Comparison of ENCODE assay signal across 11 cellular contexts in genomic region chr22:18959741-18960140, GRCh38. TPM values are rescaled to one million over a fixed set of nuclear protein-coding genes. Genes with fewer than 3 reads are reported as not detected.
DNase-seq lines count a peak whose midpoint lies in the region; ATAC-seq, FAIRE-seq and TF ChIP-seq lines count a peak whose summit lies in the region.
"Not testable (repeated sequence)": the region's sequence is repeated elsewhere in the genome, so short reads cannot be mapped to it uniquely, and the experiment has no call there.
"Had no signal": no experiment of that assay in that cellular context is flagged by ENCODE, and none has a peak within 500 bp of the region (broad histone marks: within the 10 kb centered on the region; RNA-seq: fewer than 3 reads in every experiment).

No MANE protein-coding gene starts in this region.

- TF ChIP-seq EP300 in suprapubic skin (IDR thresholded peaks at IDR 0.05) = not testable (repeated sequence)

- H3K36me3 Mint-ChIP-seq in CD14-positive monocyte = not testable (repeated sequence)

- ATAC-seq in left lung, mucosa of descending colon: not testable (repeated sequence)

- not testable (repeated sequence) for H3K4me3 Mint-ChIP-seq in CD14-positive monocyte

- not testable (repeated sequence) for H3K27me3 ChIP-seq in bronchial epithelial cell (ENCODE audit: control insufficient read depth, insufficient read depth, low read length); suprapubic skin
- peaks cover 0 to 16% of the 10 kb centered on the region in 2 donors for H3K27me3 ChIP-seq in left lung

- H3K27ac ChIP-seq in left lung, suprapubic skin: not testable (repeated sequence)

- DNase-seq in CD14-positive monocyte (ENCODE audit: low spot score) (peak; percentile 26), cardiac septum (ENCODE audit: low spot score) (peak; percentile 19), left lung (peak; percentile 22 to 71), mucosa of descending colon (peak in 2 of 3 donors; percentile 8 to 29), posterior vena cava (ENCODE audit: low spot score) (peak; percentile 58), suprapubic skin (ENCODE audit: low spot score in 2 of 2) (peak; percentile 53 to 62)
- DNase-seq in activated CD4-positive, CD25-positive, alpha-beta regulatory T cell treated with anti-CD3 and anti-CD28 coated beads, Interleukin-2, amount 50 U/mL, for 72 hours = peak; percentile 15
- not testable (repeated sequence) for DNase-seq in bronchial epithelial cell (ENCODE audit: low read depth)

- H3K4me1 ChIP-seq in left lung; mucosa of descending colon (ENCODE audit: low read depth); suprapubic skin: not testable (repeated sequence)

- not testable (repeated sequence) for H3K9me3 ChIP-seq in left lung, mucosa of descending colon, suprapubic skin

- peak; percentile 75 for FAIRE-seq in bronchial epithelial cell (lab: Jason Lieb, UNC)

- not testable (repeated sequence) for H3K9me3 Mint-ChIP-seq in CD14-positive monocyte

- 75% methylated on average over 6 of the region's 12 CpGs for WGBS in suprapubic skin

- not testable (repeated sequence) for TF ChIP-seq CTCF in CD14-positive monocyte (IDR thresholded peaks at IDR 0.05); bronchial epithelial cell (IDR thresholded peaks at IDR 0.05; ENCODE audit: insufficient read depth, low read length, severe bottlenecking); left lung (IDR thresholded peaks at IDR 0.05); mucosa of descending colon (IDR thresholded peaks at IDR 0.05); suprapubic skin (IDR thresholded peaks at IDR 0.05)

- not testable (repeated sequence) for H3K4me1 Mint-ChIP-seq in CD14-positive monocyte

- not testable (repeated sequence) for H3K36me3 ChIP-seq in bronchial epithelial cell (ENCODE audit: control insufficient read depth, insufficient read depth, low read length); left lung; mucosa of descending colon (ENCODE audit: low read depth); suprapubic skin

- intact Hi-C loops in CD14-positive monocyte (cut with micrococcal nuclease) = loop anchor here in 1 of 2 donors (5.0 to 10.0 kb wide), 2 partner anchors 758 to 1315 kb away; no protein-coding TSS in a partner anchor
- intact Hi-C loops in cardiac septum (cut with DNase I); left lung (cut with DNase I); mucosa of descending colon (cut with DNase I, micrococcal nuclease); posterior vena cava (cut with DNase I): not testable (repeated sequence)

- not testable (repeated sequence) for H3K27me3 Mint-ChIP-seq in CD14-positive monocyte (ENCODE audit: low read depth in 3 of 3)

- H3K27ac Mint-ChIP-seq in CD14-positive monocyte = not testable (repeated sequence)

- not testable (repeated sequence) for H3K4me3 ChIP-seq in bronchial epithelial cell (ENCODE audit: low read depth, low read length); left lung; mucosa of descending colon; suprapubic skin

- not testable (repeated sequence) for TF ChIP-seq POLR2A in suprapubic skin (IDR thresholded peaks at IDR 0.05)

RNA-seq across cellular contexts. Expression of gene PRODH, which starts 23.6 kb away (rescaled TPM):
- not detected for polyA plus RNA-seq in CD14-positive monocyte
- 5.0 and 52.6 TPM in 2 replicates for total RNA-seq in bronchial epithelial cell
- total RNA-seq in cardiac septum = 3.0 TPM
- total RNA-seq in left lung = 10 to 100 TPM; 20.6 to 77.9 TPM
- total RNA-seq in mucosa of descending colon = 1 to 10 TPM; 4.9 to 7.5 (median 5.3) TPM
- total RNA-seq in posterior vena cava = 1 to 10 TPM in 1 of 2 donors, under 1 TPM in 1; 0.33 to 3.4 TPM
- total RNA-seq in suprapubic skin = 10 to 100 TPM; 32.9 to 84.2 (median 65.0) TPM
- total RNA-seq: GM23248, H4 had no signal
- polyA plus RNA-seq: BJ, GM23248 had no signal

RNA-seq across cellular contexts. Expression of gene DGCR6, which starts 53.6 kb away (rescaled TPM):
- polyA plus RNA-seq in CD14-positive monocyte = under 1 TPM; 0.17 to 0.36 TPM
- total RNA-seq in bronchial epithelial cell (1.8 and 7.9 TPM in 2 replicates), cardiac septum (7.6 TPM), left lung (1 to 10 TPM; 1.7 to 6.1 TPM), mucosa of descending colon (1 to 10 TPM in 1 of 3 donors, under 1 TPM in 2; 0.39 to 1.7 (median 0.55) TPM), posterior vena cava (1 to 10 TPM; 1.0 to 3.5 TPM), suprapubic skin (10 to 100 TPM in 1 of 4 donors, 1 to 10 TPM in 3; 4.9 to 11.2 (median 7.2) TPM)
